In genomic region chr7:137209151-137209822, GRCh38 we compare ENCODE assay signal across 25 cellular contexts.
A peak's percentile ranks its signal among the peaks of the same experiment; 100 is the strongest.
DNase-seq lines count a peak whose midpoint lies in the region; ATAC-seq and TF ChIP-seq lines count a peak whose summit lies in the region.
"Had no signal": no experiment of that assay in that cellular context is flagged by ENCODE, and none has a peak within 500 bp of the region (broad histone marks: within the 10 kb centered on the region; RNA-seq: fewer than 3 reads in every experiment).

No MANE protein-coding gene starts in this region.

- H3K79me2 ChIP-seq in mesendoderm (ENCODE audit: control insufficient read depth, insufficient read depth, low read length): no peaks in the 10 kb centered on the region

- no peak overlapping the region for H3K27ac ChIP-seq in naive thymus-derived CD4-positive, alpha-beta T cell (ENCODE audit: low read depth, low read length)
- H3K27ac ChIP-seq in mesendoderm (ENCODE audit: low read depth, low read length): no peak overlapping the region

- TF ChIP-seq CTCF in cardiac fibroblast (IDR thresholded peaks at IDR 0.05; ENCODE audit: low read depth, low read length): no peak

- H3K36me3 ChIP-seq in naive thymus-derived CD4-positive, alpha-beta T cell (ENCODE audit: control insufficient read depth in 2 of 3, insufficient read depth in 3 of 3, low read length in 3 of 3): no peaks in the 10 kb centered on the region
- H3K36me3 ChIP-seq in mesendoderm (ENCODE audit: control insufficient read depth, insufficient read depth, low read length): no peaks in the 10 kb centered on the region

- H4K5ac ChIP-seq in mesendoderm (ENCODE audit: low read length): no peak overlapping the region

- H3K23ac ChIP-seq in mesendoderm (ENCODE audit: low read length): no peak overlapping the region

- intact Hi-C loops in naive thymus-derived CD4-positive, alpha-beta T cell (cut with micrococcal nuclease): no loop called here

- H2BK5ac ChIP-seq in mesendoderm (ENCODE audit: low read length): no peak overlapping the region

- H3K9me3 ChIP-seq in naive thymus-derived CD4-positive, alpha-beta T cell (ENCODE audit: control insufficient read depth in 2 of 3, low read length in 3 of 3): peaks cover 0 to 3% (median 0%) of the 10 kb centered on the region in 3 experiments

- H3K9ac ChIP-seq in mesendoderm (ENCODE audit: low read length): no peak overlapping the region
- H3K9ac ChIP-seq: SK-N-SH had no signal

- POLR2A ChIA-PET in naive thymus-derived CD4-positive, alpha-beta T cell (lab: Charles Lee): no interaction called here

- H3K27me3 ChIP-seq in naive thymus-derived CD4-positive, alpha-beta T cell (ENCODE audit: control insufficient read depth in 2 of 2, insufficient read depth in 2 of 2, low read length in 2 of 2): no peaks in the 10 kb centered on the region
- no peaks in the 10 kb centered on the region for H3K27me3 ChIP-seq in mesendoderm (ENCODE audit: insufficient read depth, low read length, poor library complexity)

- no peaks in the 10 kb centered on the region for H3K4me1 Mint-ChIP-seq in naive thymus-derived CD4-positive, alpha-beta T cell
- H3K4me1 Mint-ChIP-seq: CD4-positive, CD25-positive, alpha-beta regulatory T cell; central memory CD8-positive, alpha-beta T cell; nephron; stimulated activated memory B cell treated with anti-CD40 and anti-IgM and Interleukin-4, amounts not matched to agents 10 μg/mL and 1 μg/mL and 100 μg/mL, for 72 hours had no signal

- ATAC-seq in HG02759 (IDR thresholded peaks at IDR 0.05; ENCODE audit: unreplicated experiment): no peak
- no peak for ATAC-seq in naive thymus-derived CD4-positive, alpha-beta T cell
- ATAC-seq in GM19023 (IDR thresholded peaks at IDR 0.05; ENCODE audit: unreplicated experiment): no peak
- ATAC-seq: left colon; stimulated activated memory B cell treated with anti-CD40 and anti-IgM and Interleukin-4, amounts not matched to agents 10 μg/mL and 1 μg/mL and 100 μg/mL, for 72 hours had no signal

- H4K8ac ChIP-seq in mesendoderm (ENCODE audit: low read depth, low read length): no peak overlapping the region

- CTCF ChIA-PET in naive thymus-derived CD4-positive, alpha-beta T cell (lab: Charles Lee): no interaction called here

- no peaks in the 10 kb centered on the region for H3K36me3 Mint-ChIP-seq in naive thymus-derived CD4-positive, alpha-beta T cell
- H3K36me3 Mint-ChIP-seq: activated CD4-positive, alpha-beta memory T cell treated with anti-CD3 and anti-CD28 coated beads for 36 hours; CD4-positive, CD25-positive, alpha-beta regulatory T cell; stimulated activated memory B cell treated with anti-CD40 and anti-IgM and Interleukin-4, amounts not matched to agents 10 μg/mL and 1 μg/mL and 100 μg/mL, for 72 hours had no signal

- peaks cover 3 to 24% (median 9%) of the 10 kb centered on the region in 11 donors for H3K9me3 Mint-ChIP-seq in naive thymus-derived CD4-positive, alpha-beta T cell

- no peak overlapping the region for H2BK120ac ChIP-seq in mesendoderm (ENCODE audit: low read depth, low read length)

- H3K27me3 Mint-ChIP-seq in naive thymus-derived CD4-positive, alpha-beta T cell: no peaks in the 10 kb centered on the region
- H3K27me3 Mint-ChIP-seq: activated CD4-positive, alpha-beta memory T cell treated with anti-CD3 and anti-CD28 coated beads for 36 hours; CD4-positive, CD25-positive, alpha-beta regulatory T cell; central memory CD8-positive, alpha-beta T cell; stimulated activated memory B cell treated with anti-CD40 and anti-IgM and Interleukin-4, amounts not matched to agents 10 μg/mL and 1 μg/mL and 100 μg/mL, for 72 hours had no signal

- no peak overlapping the region for H3K4me3 Mint-ChIP-seq in naive thymus-derived CD4-positive, alpha-beta T cell
- H3K4me3 Mint-ChIP-seq: activated CD4-positive, alpha-beta memory T cell treated with anti-CD3 and anti-CD28 coated beads for 36 hours; CD4-positive, CD25-positive, alpha-beta regulatory T cell; central memory CD8-positive, alpha-beta T cell; nephron; stimulated activated memory B cell treated with anti-CD40 and anti-IgM and Interleukin-4, amounts not matched to agents 10 μg/mL and 1 μg/mL and 100 μg/mL, for 72 hours had no signal

- no peak overlapping the region for H3K4me2 ChIP-seq in mesendoderm (ENCODE audit: low read length)
- H3K4me2 ChIP-seq: SK-N-SH had no signal

- H3K4me3 ChIP-seq in cardiac fibroblast (replicated peaks in 1 of 2; ENCODE audit: low read depth in 2 of 2, low read length in 2 of 2) (no peak overlapping the region), mesendoderm (ENCODE audit: low read length) (no peak overlapping the region)
- H3K4me3 ChIP-seq in naive thymus-derived CD4-positive, alpha-beta T cell (ENCODE audit: low read length): no peak overlapping the region

- no peak overlapping the region for H2BK15ac ChIP-seq in mesendoderm (replicated peaks; ENCODE audit: low read depth)

- H3K18ac ChIP-seq in mesendoderm (ENCODE audit: low read length): no peak overlapping the region

- no peak overlapping the region for H3K56ac ChIP-seq in mesendoderm (ENCODE audit: low read length)

- no CpG with 5 or more reads among the region's 5 CpGs for WGBS in mesendoderm (ENCODE audit: extremely low coverage, insufficient coverage, low lambda C conversion rate)

- H2AK5ac ChIP-seq in mesendoderm (ENCODE audit: low read length): no peak overlapping the region

- H3K79me1 ChIP-seq in mesendoderm (ENCODE audit: low read length): no peaks in the 10 kb centered on the region

- DNase-seq in DMS79 treated with DMSO at 0.1 percent for 48 hours (lab: John Stamatoyannopoulos, UW): peak; percentile 35
- DNase-seq in NCI-H2107 treated with DMSO at 0.1 percent for 48 hours (lab: John Stamatoyannopoulos, UW; ENCODE audit: unreplicated experiment): peak; percentile 84
- DNase-seq in cardiac fibroblast (ENCODE audit: low read depth in 2 of 2): peak; percentile 5 to 14
- DNase-seq in myocyte (ENCODE audit: low read depth): peak; percentile 43
- no peak for DNase-seq in naive thymus-derived CD4-positive, alpha-beta T cell
- DNase-seq in mesendoderm: no peak
- DNase-seq: activated CD4-positive, alpha-beta memory T cell treated with anti-CD3 and anti-CD28 coated beads for 36 hours; activated CD4-positive, CD25-positive, alpha-beta regulatory T cell; activated gamma-delta T cell; activated T-cell treated with anti-CD3 and anti-CD28 coated beads for 4 hours; amniotic stem cell; CD4-positive, CD25-positive, alpha-beta regulatory T cell; DMS153; GF-D8; H7; left colon; NCI-H1694; NCI-H446 treated with DMSO at 0.1 percent for 48 hours; SK-N-SH; stimulated activated CD4-positive, alpha-beta T cell treated with anti-CD3 and anti-CD28 coated beads, Interleukin-1b, Interleukin-23, amount 100 ng/mL, for 48 hours had no signal

- H3K4me1 ChIP-seq in naive thymus-derived CD4-positive, alpha-beta T cell (ENCODE audit: control insufficient read depth in 2 of 2, insufficient read depth in 2 of 2, low read length in 2 of 2): no peaks in the 10 kb centered on the region
- no peaks in the 10 kb centered on the region for H3K4me1 ChIP-seq in mesendoderm (ENCODE audit: control insufficient read depth, low read depth, low read length)

- no peak overlapping the region for H3K27ac Mint-ChIP-seq in naive thymus-derived CD4-positive, alpha-beta T cell
- H3K27ac Mint-ChIP-seq: activated CD4-positive, alpha-beta memory T cell treated with anti-CD3 and anti-CD28 coated beads for 36 hours; CD4-positive, CD25-positive, alpha-beta regulatory T cell; nephron; stimulated activated memory B cell treated with anti-CD40 and anti-IgM and Interleukin-4, amounts not matched to agents 10 μg/mL and 1 μg/mL and 100 μg/mL, for 72 hours had no signal

- H3K4ac ChIP-seq in mesendoderm (ENCODE audit: low read depth, low read length): no peak overlapping the region

Comparison
In these comparisons a context has a peak if more than half of its experiments do, and no peak if none do; other contexts are left out.
1. DNase-seq: peak in DMS79 treated with DMSO at 0.1 percent for 48 hours (single experiment), NCI-H2107 treated with DMSO at 0.1 percent for 48 hours (single experiment), cardiac fibroblast (2 of 2) and myocyte (single experiment); none in naive thymus-derived CD4-positive, alpha-beta T cell (0 of 9) and mesendoderm (single experiment).